18 cellular contexts compared by ENCODE assay signal in the genomic region with DNA sequence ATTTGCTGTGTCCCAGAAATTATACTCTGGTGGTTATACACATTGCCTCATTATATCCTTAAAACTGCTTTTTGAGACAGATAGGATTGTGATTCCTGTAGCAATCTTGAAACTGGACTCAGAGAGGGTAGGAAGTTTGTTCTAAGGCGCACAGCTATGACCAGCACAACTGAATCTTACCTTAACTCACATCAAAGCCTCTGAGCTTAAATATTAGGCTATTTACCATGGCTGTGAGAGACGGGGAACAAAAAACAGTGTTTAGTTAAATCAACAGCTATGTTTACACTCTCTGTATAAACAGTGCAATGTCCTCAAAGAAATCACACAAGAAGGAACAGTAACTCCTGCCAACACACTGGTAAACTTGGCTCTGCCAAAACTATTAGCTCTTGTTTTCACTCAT. TPM values are rescaled to one million over a fixed set of nuclear protein-coding genes. Genes with fewer than 3 reads are reported as not detected.
DNase-seq lines count a peak whose midpoint lies in the region; ATAC-seq, FAIRE-seq and TF ChIP-seq lines count a peak whose summit lies in the region.
"Had no signal": no experiment of that assay in that cellular context is flagged by ENCODE, and none has a peak within 500 bp of the region (broad histone marks: within the 10 kb centered on the region; RNA-seq: fewer than 3 reads in every experiment).

No MANE protein-coding gene starts in this region.

- H3K4me1 Mint-ChIP-seq in activated CD4-positive, alpha-beta T cell treated with anti-CD3 and anti-CD28 coated beads, Interleukin-2, amount 10 ng/mL, durations not matched to agents 24 days and 14 days: peaks cover 9% of the 10 kb centered on the region

- no peaks in the 10 kb centered on the region for H3K36me3 Mint-ChIP-seq in activated CD4-positive, alpha-beta T cell treated with anti-CD3 and anti-CD28 coated beads, Interleukin-2, amount 10 ng/mL, durations not matched to agents 24 days and 14 days (ENCODE audit: low read depth)

- in situ Hi-C loops in HepG2 (cut with HindIII; ENCODE audit: extremely low pct_ligation_motif_present, low pct_unique_long_range_greater_than_20kb): loop anchor here (25.0 kb wide), 1 partner anchor 1257 kb away; no protein-coding TSS in a partner anchor

- no peak overlapping the region for H3K4me3 Mint-ChIP-seq in activated CD4-positive, alpha-beta T cell treated with anti-CD3 and anti-CD28 coated beads, Interleukin-2, amount 10 ng/mL, durations not matched to agents 24 days and 14 days
- H3K4me3 Mint-ChIP-seq: activated CD4-positive, alpha-beta T cell treated with anti-CD3 and anti-CD28 coated beads for 36 hours; central memory CD8-positive, alpha-beta T cell; stimulated activated naive CD8-positive, alpha-beta T cell treated with anti-CD3 and anti-CD28 coated beads, Interleukin-15, amount 100 ng/mL, for 72 hours had no signal

- no peaks in the 10 kb centered on the region for H3K36me3 ChIP-seq in HepG2 (replicated peaks in 1 of 2; ENCODE audit: control insufficient read depth in 1 of 2, insufficient read depth in 2 of 2, low read length in 2 of 2)
- no peaks in the 10 kb centered on the region for H3K36me3 ChIP-seq in suprapubic skin

- DNase-seq in LHCN-M2 (ENCODE audit: low read depth) (peak; percentile 15), caudate nucleus (lab: John Stamatoyannopoulos, UW) (no peak), HepG2 (ENCODE audit: low spot score) (peak; percentile 85), suprapubic skin (ENCODE audit: low spot score in 2 of 2) (no peak), RPMI8226 (no peak), AG08395 (ENCODE audit: low spot score) (no peak), C1 segment of cervical spinal cord (lab: John Stamatoyannopoulos, UW) (no peak)
- DNase-seq in activated CD4-positive, alpha-beta T cell treated with anti-CD3 and anti-CD28 coated beads, Interleukin-2, amount 10 ng/mL, durations not matched to agents 24 days and 14 days: no peak
- DNase-seq: activated effector memory CD4-positive, alpha-beta T cell treated with Interleukin-2 at 50 U/mL for 16 hours; effector CD4-positive, alpha-beta T cell; NCI-H1092; NCI-H2029; NCI-H446; stimulated activated naive CD8-positive, alpha-beta T cell treated with anti-CD3 and anti-CD28 coated beads, Interleukin-15, amount 100 ng/mL, for 72 hours had no signal

- H2AFZ ChIP-seq in HepG2 (ENCODE audit: low read length): no peak overlapping the region

- TF ChIP-seq EP300 in HepG2 (IDR thresholded peaks at IDR 0.05; ENCODE audit: low read depth in 2 of 2, low read length in 2 of 2) (peak; percentile 47 to 96; a peak in 3 of 4 replicates), HepG2 (CRISPR knock-in tag; IDR thresholded peaks at IDR 0.05; ENCODE audit: borderline replicate concordance) (peak; percentile 83), suprapubic skin (IDR thresholded peaks at IDR 0.05) (no peak)

- no TSS peak for BruUV-seq in HepG2 (replicated peaks; lab: Mats Ljungman, UMichigan)

- H3K79me2 ChIP-seq in HepG2 (ENCODE audit: insufficient read depth, low read length): no peaks in the 10 kb centered on the region

- H3K27ac Mint-ChIP-seq in activated CD4-positive, alpha-beta T cell treated with anti-CD3 and anti-CD28 coated beads, Interleukin-2, amount 10 ng/mL, durations not matched to agents 24 days and 14 days: no peak overlapping the region
- H3K27ac Mint-ChIP-seq: activated CD4-positive, alpha-beta T cell treated with anti-CD3 and anti-CD28 coated beads for 36 hours; stimulated activated naive CD8-positive, alpha-beta T cell treated with anti-CD3 and anti-CD28 coated beads, Interleukin-15, amount 100 ng/mL, for 72 hours had no signal

- H3K27ac ChIP-seq in caudate nucleus (ENCODE audit: low read depth, low read length) (peak overlapping the region; percentile 90), HepG2 (ENCODE audit: extremely low read length, insufficient read depth, low read length) (peak overlapping the region; percentile 59), suprapubic skin (peak overlapping the region; percentile 75)
- H3K27ac ChIP-seq: KMS-11 had no signal

- no peaks in the 10 kb centered on the region for H4K20me1 ChIP-seq in HepG2 (ENCODE audit: insufficient read depth, low read length)

- H3K9me3 ChIP-seq in HepG2 (ENCODE audit: low read length): no peaks in the 10 kb centered on the region
- H3K9me3 ChIP-seq in suprapubic skin: no peaks in the 10 kb centered on the region

- peak overlapping the region in 2 of 3 experiments; percentile 32 to 47; a peak in 1 of 6 replicates for H3K4me3 ChIP-seq in HepG2 (replicated peaks in 1 of 3; ENCODE audit: insufficient read depth in 1 of 3, low read depth in 2 of 3, low read length in 3 of 3)
- H3K4me3 ChIP-seq in suprapubic skin: no peak overlapping the region
- H3K4me3 ChIP-seq: lung had no signal

- no peaks in the 10 kb centered on the region for H3K27me3 ChIP-seq in HepG2 (ENCODE audit: control insufficient read depth in 1 of 2, insufficient read depth in 2 of 2, low read length in 2 of 2)
- no peaks in the 10 kb centered on the region for H3K27me3 ChIP-seq in suprapubic skin

- WGBS in HepG2 (ENCODE audit: low lambda C conversion rate): 0% methylated on average over 2 of the region's 2 CpGs
- 51% methylated on average over 2 of the region's 2 CpGs for WGBS in suprapubic skin

- TF ChIP-seq POLR2A in HepG2 (IDR thresholded peaks at IDR 0.05; ENCODE audit: insufficient read depth in 1 of 2, low read depth in 2 of 2, low read length in 2 of 2) (no peak), suprapubic skin (IDR thresholded peaks at IDR 0.05) (no peak)

- peaks cover 7% of the 10 kb centered on the region for H3K27me3 Mint-ChIP-seq in activated CD4-positive, alpha-beta T cell treated with anti-CD3 and anti-CD28 coated beads, Interleukin-2, amount 10 ng/mL, durations not matched to agents 24 days and 14 days

- peak overlapping the region; percentile 86 for H3K4me2 ChIP-seq in HepG2 (ENCODE audit: low read depth, low read length)
- H3K4me2 ChIP-seq: KMS-11 had no signal

- no peak for TF ChIP-seq CTCF in HepG2 (CRISPR knock-in tag; IDR thresholded peaks at IDR 0.05)
- no peak for TF ChIP-seq CTCF in suprapubic skin (IDR thresholded peaks at IDR 0.05)

- H3K9me3 Mint-ChIP-seq in activated CD4-positive, alpha-beta T cell treated with anti-CD3 and anti-CD28 coated beads, Interleukin-2, amount 10 ng/mL, durations not matched to agents 24 days and 14 days: no peaks in the 10 kb centered on the region
- H3K9me3 Mint-ChIP-seq: central memory CD8-positive, alpha-beta T cell; stimulated activated naive CD8-positive, alpha-beta T cell treated with anti-CD3 and anti-CD28 coated beads, Interleukin-15, amount 100 ng/mL, for 72 hours had no signal

- H3K4me1 ChIP-seq in HepG2 (ENCODE audit: insufficient read depth, low read length) (peaks cover 63% of the 10 kb centered on the region), suprapubic skin (peaks cover 39% of the 10 kb centered on the region)

- CTCF ChIA-PET in HepG2 (lab: Yijun Ruan, JAX; ENCODE audit: low intra/inter-chr PET ratio, low total read pairs): no interaction called here

- peak; percentile 89 for FAIRE-seq in HepG2 (lab: Jason Lieb, UNC)

- no peak overlapping the region for H3K9ac ChIP-seq in HepG2 (ENCODE audit: insufficient read depth, low read depth, low read length)
- H3K9ac ChIP-seq: KMS-11 had no signal

- POLR2A ChIA-PET in HepG2 (lab: Yijun Ruan, JAX): interaction anchor here (0.9 to 2.9 kb wide), 9 partner anchors 9 to 1208 kb away, joined by 3 to 15 read pairs (median 4); partner anchors contain the start of gene ISCA1

- intact Hi-C loops in HepG2 (cut with micrococcal nuclease; ENCODE audit: unreplicated experiment): loop anchor here (2.0 to 10.0 kb wide), 2 partner anchors 50 to 120 kb away; partner anchors contain the start of genes ISCA1 and TUT7
- intact Hi-C loops in activated CD4-positive, alpha-beta T cell treated with anti-CD3 and anti-CD28 coated beads, Interleukin-2, amount 10 ng/mL, durations not matched to agents 24 days and 14 days (cut with micrococcal nuclease): no loop called here

- no peak for TF ChIP-seq RAD21 in HepG2 (CRISPR knock-in tag; IDR thresholded peaks at IDR 0.05)

- ATAC-seq in HepG2: peak; percentile 90

TF ChIP-seq in HepG2, 621 proteins besides CTCF, POLR2A, EP300 and RAD21 (continues in another document):
- no peak for TF ChIP-seq HOXA9 (CRISPR knock-in tag; IDR thresholded peaks at IDR 0.05; ENCODE audit: borderline replicate concordance)
- TF ChIP-seq ZBTB38 (CRISPR knock-in tag; IDR thresholded peaks at IDR 0.05): no peak
- TF ChIP-seq SOX5 (CRISPR knock-in tag; IDR thresholded peaks at IDR 0.05; ENCODE audit: borderline replicate concordance): peak; percentile 95
- peak; percentile 58; the same call in 1 of the 2 replicates for TF ChIP-seq NR2F6 (IDR thresholded peaks at IDR 0.05)
- TF ChIP-seq NR2F6 (CRISPR knock-in tag; IDR thresholded peaks at IDR 0.05): peak; percentile 73

RNA-seq across cellular contexts. Expression of gene TUT7, which starts 50.9 kb away (rescaled TPM):
- total RNA-seq in LHCN-M2 (2014; rRNA removed) (38.1 and 47.4 TPM in 2 replicates), HepG2 (2016; rRNA removed; fragmentation: Illumina TruSeq; extraction: Trizol) (19.4 and 21.3 TPM in 2 replicates), suprapubic skin (100 to 1,000 TPM in 1 of 4 donors, 10 to 100 TPM in 3; 64.4 to 147 (median 82.1) TPM)
- polyA plus RNA-seq in LHCN-M2 (2012): 7.6 TPM
- 8.5 and 9.6 TPM in 2 replicates for total RNA-seq in HepG2 (2016; cell fraction: cytosol; rRNA removed; fragmentation: Illumina TruSeq; extraction: Trizol; ENCODE audit: low read depth)
- 18.9 and 21.1 TPM in 2 replicates for total RNA-seq in HepG2 (2016; cell fraction: insoluble cytoplasmic fraction; rRNA removed; fragmentation: Illumina TruSeq; extraction: Trizol)
- total RNA-seq in HepG2 (2016; cell fraction: membrane; rRNA removed; fragmentation: Illumina TruSeq; extraction: Trizol): 5.5 and 6.8 TPM in 2 replicates
- 33.9 and 41.9 TPM in 2 replicates for total RNA-seq in HepG2 (2016; cell fraction: nucleus; rRNA removed; fragmentation: Illumina TruSeq; extraction: Trizol)
- polyA plus RNA-seq in HepG2 (2011; rRNA removed): 10.4 and 12.0 TPM in 2 replicates
- polyA plus RNA-seq in HepG2 (2011; cell fraction: cytosol; rRNA removed): 5.1 and 6.7 TPM in 2 replicates
- polyA plus RNA-seq in HepG2 (2011; cell fraction: nucleus; rRNA removed): 12.3 and 18.3 TPM in 2 replicates
- polyA plus RNA-seq in HepG2 (2012): 11.4 and 12.9 TPM in 2 replicates
- polyA plus RNA-seq in HepG2 (2016; cell fraction: cytosol; fragmentation: Illumina TruSeq; extraction: Trizol; ENCODE audit: low read depth): 1.2 TPM in 2 replicates
- polyA plus RNA-seq in HepG2 (2016; cell fraction: insoluble cytoplasmic fraction; fragmentation: Illumina TruSeq; extraction: Trizol; ENCODE audit: low read depth): 12.1 and 13.2 TPM in 2 replicates
- 2.0 and 3.0 TPM in 2 replicates for polyA plus RNA-seq in HepG2 (2016; cell fraction: membrane; fragmentation: Illumina TruSeq; extraction: Trizol; ENCODE audit: low read depth)
- polyA plus RNA-seq in HepG2 (2016; cell fraction: nucleus; fragmentation: Illumina TruSeq; extraction: Trizol; ENCODE audit: insufficient read depth, low read depth): 21.4 and 24.7 TPM in 2 replicates
- 6.9 and 11.9 TPM in 2 replicates for polyA minus RNA-seq in HepG2 (2011; rRNA and poly(A)+ RNA removed; ENCODE audit: low replicate concordance)
- 9.5 and 12.2 TPM in 2 replicates for polyA minus RNA-seq in HepG2 (2011; cell fraction: cytosol; rRNA and poly(A)+ RNA removed)
- polyA minus RNA-seq in HepG2 (2011; cell fraction: nucleus; rRNA and poly(A)+ RNA removed): 130 and 161 TPM in 2 replicates
- total RNA-seq in activated CD4-positive, alpha-beta T cell treated with anti-CD3 and anti-CD28 coated beads, Interleukin-2, amount 10 ng/mL, durations not matched to agents 24 days and 14 days: 38.9 and 39.7 TPM in 2 replicates

Comparison
In these comparisons a context has a peak if more than half of its experiments do, and no peak if none do; other contexts are left out.
1. DNase-seq: peak in LHCN-M2 (single experiment) and HepG2 (single experiment); none in caudate nucleus (0 of 61), suprapubic skin (0 of 2), activated CD4-positive, alpha-beta T cell treated with anti-CD3 and anti-CD28 coated beads, Interleukin-2, amount 10 ng/mL, durations not matched to agents 24 days and 14 days (single experiment), RPMI8226 (single experiment), AG08395 (single experiment) and C1 segment of cervical spinal cord (0 of 14).
2. Peak in every context shown above with its lines, with median percentiles within 50 percentile points of each other: H3K27ac ChIP-seq.